ENCODE assay signal across 18 cellular contexts in genomic region chr22:31621507-31622160, GRCh38. TPM values are rescaled to one million over a fixed set of nuclear protein-coding genes. Genes with fewer than 3 reads are reported as not detected.
DNase-seq lines count a peak whose midpoint lies in the region; ATAC-seq and TF ChIP-seq lines count a peak whose summit lies in the region.
"Had no signal": no experiment of that assay in that cellular context is flagged by ENCODE, and none has a peak within 500 bp of the region (broad histone marks: within the 10 kb centered on the region; RNA-seq: fewer than 3 reads in every experiment).

No MANE protein-coding gene starts in this region.

- in situ Hi-C loops in brain microvascular endothelial cell (cut with HindIII; ENCODE audit: low pct_ligation_motif_present, low sequenced_read_pairs): no loop called here

- no peak for TF ChIP-seq CTCF in GM23338 (conservative IDR thresholded peaks at IDR 0.05; ENCODE audit: low read depth in 2 of 2)
- no peak for TF ChIP-seq CTCF in nephron progenitor cell (IDR thresholded peaks at IDR 0.05)
- no peak for TF ChIP-seq CTCF in brain microvascular endothelial cell (IDR thresholded peaks at IDR 0.05; ENCODE audit: low read depth, low read length, missing control alignments)

- no peak overlapping the region for H3K4me3 Mint-ChIP-seq in activated CD4-positive, alpha-beta T cell treated with anti-CD3 and anti-CD28 coated beads, Interleukin-2, amount 10 ng/mL, durations not matched to agents 24 days and 14 days
- no peak overlapping the region for H3K4me3 Mint-ChIP-seq in GM23338
- H3K4me3 Mint-ChIP-seq in activated naive CD8-positive, alpha-beta T cell treated with anti-CD3 and anti-CD28 coated beads, Interleukin-2, amount 10 ng/mL, durations not matched to agents 7 days and 5 days: no peak overlapping the region
- no peak overlapping the region for H3K4me3 Mint-ChIP-seq in nephron progenitor cell
- H3K4me3 Mint-ChIP-seq: activated T-helper 1 cell treated with anti-CD3 and anti-CD28 coated beads, Interleukin-12 subunit alpha, Interleukin-12 subunit beta, Interleukin-2, Interleukin-4 antibody, amounts not matched to agents 30 ng/mL and 10 ng/mL and 1 ng/mL, durations not matched to agents 14 hours and 24 hours and 36 hours had no signal

- peaks cover 6% of the 10 kb centered on the region for H3F3A ChIP-seq in GM23338 (replicated peaks; ENCODE audit: low read depth)

- peaks cover 28% of the 10 kb centered on the region for H3K79me2 ChIP-seq in GM23338 (replicated peaks; ENCODE audit: insufficient read depth)

- intact Hi-C loops in activated CD4-positive, alpha-beta T cell treated with anti-CD3 and anti-CD28 coated beads, Interleukin-2, amount 10 ng/mL, durations not matched to agents 24 days and 14 days (cut with micrococcal nuclease): no loop called here

- H3K27ac ChIP-seq in GM23338 (ENCODE audit: low read depth) (no peak overlapping the region), brain microvascular endothelial cell (no peak overlapping the region)
- H3K27ac ChIP-seq: lower lobe of right lung, Peyer's patch had no signal

- H3K36me3 ChIP-seq in GM23338 (ENCODE audit: insufficient read depth) (no peaks in the 10 kb centered on the region), brain microvascular endothelial cell (replicated peaks) (peaks cover 52% of the 10 kb centered on the region)

- H3K4me3 ChIP-seq in GM23338: no peak overlapping the region
- H3K4me3 ChIP-seq in brain microvascular endothelial cell (ENCODE audit: low read depth, low read length): no peak overlapping the region
- H3K4me3 ChIP-seq: BLaER1 treated with 17β-estradiol and CSF1 and Interleukin-3, amounts not matched to agents 10 nM and 100 nM; lower lobe of right lung; Peyer's patch had no signal

- H3K9me3 Mint-ChIP-seq in activated CD4-positive, alpha-beta T cell treated with anti-CD3 and anti-CD28 coated beads, Interleukin-2, amount 10 ng/mL, durations not matched to agents 24 days and 14 days: no peaks in the 10 kb centered on the region
- H3K9me3 Mint-ChIP-seq in GM23338 (no peaks in the 10 kb centered on the region), nephron progenitor cell (no peaks in the 10 kb centered on the region)
- no peaks in the 10 kb centered on the region for H3K9me3 Mint-ChIP-seq in activated naive CD8-positive, alpha-beta T cell treated with anti-CD3 and anti-CD28 coated beads, Interleukin-2, amount 10 ng/mL, durations not matched to agents 7 days and 5 days
- H3K9me3 Mint-ChIP-seq: activated T-helper 1 cell treated with anti-CD3 and anti-CD28 coated beads, Interleukin-12 subunit alpha, Interleukin-12 subunit beta, Interleukin-2, Interleukin-4 antibody, amounts not matched to agents 30 ng/mL and 10 ng/mL and 1 ng/mL, durations not matched to agents 14 hours and 24 hours and 36 hours had no signal

- H3K36me3 Mint-ChIP-seq in activated CD4-positive, alpha-beta T cell treated with anti-CD3 and anti-CD28 coated beads, Interleukin-2, amount 10 ng/mL, durations not matched to agents 24 days and 14 days (ENCODE audit: low read depth): peaks cover 33% of the 10 kb centered on the region
- H3K36me3 Mint-ChIP-seq in GM23338 (ENCODE audit: low read depth) (peaks cover 30% of the 10 kb centered on the region), nephron progenitor cell (ENCODE audit: low read depth) (peaks cover 8% of the 10 kb centered on the region)
- peaks cover 3% of the 10 kb centered on the region for H3K36me3 Mint-ChIP-seq in activated naive CD8-positive, alpha-beta T cell treated with anti-CD3 and anti-CD28 coated beads, Interleukin-2, amount 10 ng/mL, durations not matched to agents 7 days and 5 days

- peak overlapping the region; percentile 39 for H3K27ac Mint-ChIP-seq in activated CD4-positive, alpha-beta T cell treated with anti-CD3 and anti-CD28 coated beads, Interleukin-2, amount 10 ng/mL, durations not matched to agents 24 days and 14 days
- H3K27ac Mint-ChIP-seq in GM23338: peak overlapping the region; percentile 20; the same call in 1 of the 2 replicates
- H3K27ac Mint-ChIP-seq in activated naive CD8-positive, alpha-beta T cell treated with anti-CD3 and anti-CD28 coated beads, Interleukin-2, amount 10 ng/mL, durations not matched to agents 7 days and 5 days: peak overlapping the region; percentile 30
- peak overlapping the region; percentile 77 for H3K27ac Mint-ChIP-seq in nephron progenitor cell
- H3K27ac Mint-ChIP-seq: activated T-helper 1 cell treated with anti-CD3 and anti-CD28 coated beads, Interleukin-12 subunit alpha, Interleukin-12 subunit beta, Interleukin-2, Interleukin-4 antibody, amounts not matched to agents 30 ng/mL and 10 ng/mL and 1 ng/mL, durations not matched to agents 14 hours and 24 hours and 36 hours had no signal

- POLR2A ChIA-PET in activated naive CD8-positive, alpha-beta T cell treated with anti-CD3 and anti-CD28 coated beads, Interleukin-2, amount 10 ng/mL, durations not matched to agents 7 days and 5 days (lab: Charles Lee): interaction anchor here (0.6 to 3.0 kb wide), 2 partner anchors 8 to 58 kb away, joined by 3 to 10 read pairs; no protein-coding TSS in a partner anchor

- no peaks in the 10 kb centered on the region for H3K9me2 ChIP-seq in GM23338 (ENCODE audit: insufficient read depth)

- DNase-seq in activated CD4-positive, alpha-beta T cell treated with anti-CD3 and anti-CD28 coated beads, Interleukin-2, amount 10 ng/mL, durations not matched to agents 24 days and 14 days: no peak
- no peak for DNase-seq in activated CD4-positive, alpha-beta T cell treated with anti-CD3 and anti-CD28 coated beads, Interleukin-2, amount 50 U/mL, for 48 hours
- no peak for DNase-seq in GM23338 (ENCODE audit: low spot score)
- DNase-seq in activated naive CD8-positive, alpha-beta T cell treated with anti-CD3 and anti-CD28 coated beads, Interleukin-2, amount 10 ng/mL, durations not matched to agents 7 days and 5 days: no peak
- no peak for DNase-seq in nephron progenitor cell
- no peak for DNase-seq in brain microvascular endothelial cell
- no peak for DNase-seq in NCI-H226
- no peak for DNase-seq in NCI-H1092 treated with DMSO at 0.1 percent for 48 hours (lab: John Stamatoyannopoulos, UW)
- DNase-seq: activated CD4-positive, alpha-beta T cell treated with anti-CD3 and anti-CD28 coated beads for 48 hours; aorta; DMS153; islet precursor cell; lower lobe of right lung; stimulated activated CD4-positive, alpha-beta T cell treated with anti-CD3 and anti-CD28 coated beads, Interleukin-1b, Interleukin-23, amount 100 ng/mL, for 48 hours had no signal

- peaks cover 16% of the 10 kb centered on the region for H3K4me1 ChIP-seq in GM23338 (ENCODE audit: insufficient read depth)

- no peaks in the 10 kb centered on the region for H3K27me3 Mint-ChIP-seq in activated CD4-positive, alpha-beta T cell treated with anti-CD3 and anti-CD28 coated beads, Interleukin-2, amount 10 ng/mL, durations not matched to agents 24 days and 14 days
- H3K27me3 Mint-ChIP-seq in GM23338 (ENCODE audit: insufficient read depth, low read depth, poor library complexity): peaks cover 17% of the 10 kb centered on the region
- H3K27me3 Mint-ChIP-seq in activated naive CD8-positive, alpha-beta T cell treated with anti-CD3 and anti-CD28 coated beads, Interleukin-2, amount 10 ng/mL, durations not matched to agents 7 days and 5 days: no peaks in the 10 kb centered on the region
- H3K27me3 Mint-ChIP-seq in nephron progenitor cell (ENCODE audit: low read depth, poor library complexity): no peaks in the 10 kb centered on the region

- H3K27me3 ChIP-seq in GM23338 (ENCODE audit: insufficient read depth) (no peaks in the 10 kb centered on the region), brain microvascular endothelial cell (replicated peaks) (no peaks in the 10 kb centered on the region)
- H3K27me3 ChIP-seq: BLaER1 treated with 17β-estradiol and CSF1 and Interleukin-3, amounts not matched to agents 10 nM and 100 nM; Peyer's patch had no signal

- no peak for ATAC-seq in GM23338
- no peak for ATAC-seq in activated naive CD8-positive, alpha-beta T cell treated with anti-CD3 and anti-CD28 coated beads, Interleukin-2, amount 10 ng/mL, durations not matched to agents 7 days and 5 days (ENCODE audit: low read depth)
- ATAC-seq: lower lobe of right lung, SK-N-SH treated with all-trans-retinoic acid at 6 μM for 48 hours had no signal

- peaks cover 16% of the 10 kb centered on the region; the same call in 1 of the 2 replicates for H4K20me1 ChIP-seq in GM23338 (replicated peaks; ENCODE audit: insufficient read depth)

- no peak overlapping the region for H3K4me2 ChIP-seq in GM23338

- H2AFZ ChIP-seq in GM23338: no peak overlapping the region

- peaks cover 5% of the 10 kb centered on the region for H3K4me1 Mint-ChIP-seq in activated CD4-positive, alpha-beta T cell treated with anti-CD3 and anti-CD28 coated beads, Interleukin-2, amount 10 ng/mL, durations not matched to agents 24 days and 14 days
- peaks cover 23% of the 10 kb centered on the region for H3K4me1 Mint-ChIP-seq in GM23338
- H3K4me1 Mint-ChIP-seq in activated naive CD8-positive, alpha-beta T cell treated with anti-CD3 and anti-CD28 coated beads, Interleukin-2, amount 10 ng/mL, durations not matched to agents 7 days and 5 days: peaks cover 7% of the 10 kb centered on the region
- H3K4me1 Mint-ChIP-seq in nephron progenitor cell: peaks cover 37% of the 10 kb centered on the region

TF ChIP-seq in GM23338, 12 proteins besides CTCF, POLR2A, EP300 and RAD21:
- TF ChIP-seq ZNF114 (CRISPR knock-in tag; IDR thresholded peaks at IDR 0.05): no peak
- TF ChIP-seq EZH2 (IDR thresholded peaks at IDR 0.05; ENCODE audit: low read depth, unreplicated experiment): no peak
- no peak for TF ChIP-seq STAT1 (IDR thresholded peaks at IDR 0.05; ENCODE audit: unreplicated experiment)
TF ChIP-seq in GM23338: peak in this region for 0.

RNA-seq across cellular contexts. Expression of gene PISD, which starts 40.4 kb away (rescaled TPM):
- 44.9 and 52.1 TPM in 2 replicates for total RNA-seq in activated CD4-positive, alpha-beta T cell treated with anti-CD3 and anti-CD28 coated beads, Interleukin-2, amount 10 ng/mL, durations not matched to agents 24 days and 14 days
- total RNA-seq in GM23338 (2014; rRNA removed; shearing (Covaris generic)): 51.6 and 54.5 TPM in 2 replicates
- 40.7 and 43.1 TPM in 2 replicates for polyA plus RNA-seq in GM23338 (2016; fragmentation: Nextera tagmentation; extraction: Ambion mirVana)
- total RNA-seq in activated naive CD8-positive, alpha-beta T cell treated with anti-CD3 and anti-CD28 coated beads, Interleukin-2, amount 10 ng/mL, durations not matched to agents 7 days and 5 days: 10 to 100 TPM; 25.4 to 26.1 TPM

Comparison
In these comparisons a context has a peak if more than half of its experiments do, and no peak if none do; other contexts are left out.
1. H3K27ac Mint-ChIP-seq: peak in every context shown above with its lines; median percentile 77 in nephron progenitor cell; 39 in activated CD4-positive, alpha-beta T cell treated with anti-CD3 and anti-CD28 coated beads, Interleukin-2, amount 10 ng/mL, durations not matched to agents 24 days and 14 days; 30 in activated naive CD8-positive, alpha-beta T cell treated with anti-CD3 and anti-CD28 coated beads, Interleukin-2, amount 10 ng/mL, durations not matched to agents 7 days and 5 days; 20 in GM23338.